In genomic region chr19:13826652-13827235, GRCh38 we compare ENCODE assay signal across 1 cellular context.
TF ChIP-seq lines count a peak whose summit lies in the region.

No MANE protein-coding gene starts in this region.

TF ChIP-seq in K562, 482 proteins besides CTCF, POLR2A, EP300 and RAD21:
- TF ChIP-seq ZNF121 (CRISPR knock-in tag; conservative IDR thresholded peaks at IDR 0.05) (0 out of 2 replicates have a peak, but pooled peaks have one; percentile 20), SNRNP70 (optimal IDR thresholded peaks at IDR 0.05; ENCODE audit: low read depth, low read length) (no peak)
